In genomic region chr1:2195785-2196184, GRCh38 we compare ENCODE assay signal across 1 cellular context.
TF ChIP-seq lines count a peak whose summit lies in the region.

No MANE protein-coding gene starts in this region.

TF ChIP-seq in IMR-90, 13 proteins besides CTCF, POLR2A, EP300 and RAD21 (continued from another document):
- TF ChIP-seq RCOR1 (IDR thresholded peaks at IDR 0.05; ENCODE audit: insufficient replicate concordance, low read length): no peak
- TF ChIP-seq MXI1 (IDR thresholded peaks at IDR 0.05; ENCODE audit: borderline replicate concordance, low read depth, low read length): no peak
- TF ChIP-seq BHLHE40 (IDR thresholded peaks at IDR 0.05; ENCODE audit: low read depth, low read length): no peak
- no peak for TF ChIP-seq RFX5 (IDR thresholded peaks at IDR 0.05; ENCODE audit: low read depth, low read length)
- no peak for TF ChIP-seq ELK1 (IDR thresholded peaks at IDR 0.05; ENCODE audit: borderline replicate concordance, low read depth, low read length)
- no peak for TF ChIP-seq FOS (IDR thresholded peaks at IDR 0.05; ENCODE audit: low read depth, low read length)
- no peak for TF ChIP-seq MAZ (IDR thresholded peaks at IDR 0.05; ENCODE audit: borderline replicate concordance, low read depth, low read length)
- no peak for TF ChIP-seq USF2 (IDR thresholded peaks at IDR 0.05; ENCODE audit: low read depth, low read length)
